ENCODE assay signal across 19 cellular contexts in genomic region chr1:14238472-14239059, GRCh38.
A peak's percentile ranks its signal among the peaks of the same experiment; 100 is the strongest.
DNase-seq lines count a peak whose midpoint lies in the region; ATAC-seq and TF ChIP-seq lines count a peak whose summit lies in the region.
"Had no signal": no experiment of that assay in that cellular context is flagged by ENCODE, and none has a peak within 500 bp of the region (broad histone marks: within the 10 kb centered on the region; RNA-seq: fewer than 3 reads in every experiment).

No MANE protein-coding gene starts in this region.

- no peak overlapping the region for H3K4ac ChIP-seq in neuronal stem cell (ENCODE audit: low read length)

- no peak overlapping the region for H3K18ac ChIP-seq in neuronal stem cell (ENCODE audit: low read length)

- H3K36me3 ChIP-seq in heart left ventricle (no peaks in the 10 kb centered on the region), neuronal stem cell (replicated peaks in 1 of 2; ENCODE audit: control insufficient read depth in 2 of 2, insufficient read depth in 2 of 2, low read length in 2 of 2) (no peaks in the 10 kb centered on the region), upper lobe of right lung (no peaks in the 10 kb centered on the region)
- H3K36me3 ChIP-seq: ascending aorta, right lobe of liver had no signal

- H2BK5ac ChIP-seq in neuronal stem cell (ENCODE audit: low read length): no peak overlapping the region

- TF ChIP-seq CTCF in heart left ventricle (IDR thresholded peaks at IDR 0.05) (no peak), upper lobe of right lung (IDR thresholded peaks at IDR 0.05) (no peak)

- DNase-seq in SHP77 treated with DMSO at 0.1 percent for 48 hours (lab: John Stamatoyannopoulos, UW): peak; percentile 27
- peak in 4 of 5 donors; percentile 10 to 72 (median 62) for DNase-seq in heart left ventricle
- DNase-seq in neuronal stem cell (ENCODE audit: low spot score): no peak
- peak; percentile 79 for DNase-seq in upper lobe of right lung
- DNase-seq in RKO (ENCODE audit: low spot score): no peak
- no peak for DNase-seq in activated naive CD4-positive, alpha-beta T cell (lab: John Stamatoyannopoulos, UW)
- no peak for DNase-seq in HCEC 1CT
- DNase-seq: activated CD4-positive, alpha-beta T cell treated with anti-CD3 and anti-CD28 coated beads for 36 hours; activated effector memory CD4-positive, alpha-beta T cell treated with anti-CD3 and anti-CD28 coated beads, Interleukin-2, amount 50 U/mL, for 16 hours; AML-193; GF-D8; mesendoderm; MM.1S; NCI-H187 treated with DMSO at 0.1 percent for 48 hours; NCI-H69; PC-9; stimulated activated CD4-positive, alpha-beta T cell treated with anti-CD3 and anti-CD28 coated beads, Interleukin-2, amount 100 ng/mL, for 24 hours had no signal

- no peak overlapping the region for H3K4me2 ChIP-seq in neuronal stem cell (ENCODE audit: insufficient read depth, low read length, poor library complexity, severe bottlenecking)
- H3K4me2 ChIP-seq: PC-9 had no signal

- H2AK5ac ChIP-seq in neuronal stem cell (ENCODE audit: low read depth, low read length): no peak overlapping the region

- no peak overlapping the region for H3K9ac ChIP-seq in neuronal stem cell (ENCODE audit: low read depth, low read length, poor library complexity)

- no peaks in the 10 kb centered on the region for H3K9me3 ChIP-seq in heart left ventricle
- H3K9me3 ChIP-seq in neuronal stem cell (replicated peaks in 1 of 2; ENCODE audit: control insufficient read depth in 2 of 2, insufficient read depth in 1 of 2, low read depth in 1 of 2, low read length in 2 of 2): no peaks in the 10 kb centered on the region
- no peaks in the 10 kb centered on the region for H3K9me3 ChIP-seq in upper lobe of right lung
- H3K9me3 ChIP-seq: ascending aorta, right lobe of liver had no signal

- 53 to 64% (median 55%) methylated on average over 7 of the region's 7 CpGs for WGBS in heart left ventricle, 4 donors
- WGBS in neuronal stem cell (ENCODE audit: extremely low coverage in 2 of 2, insufficient read length in 2 of 2, insufficient replicate concordance in 1 of 2), 2 donors: no CpG with 5 or more reads among the region's 7 CpGs

- no peak overlapping the region for H2BK12ac ChIP-seq in neuronal stem cell (ENCODE audit: low read length)

- peak overlapping the region in 3 of 12 donors; percentile 24 to 43 (median 34) for H3K27ac ChIP-seq in heart left ventricle
- H3K27ac ChIP-seq in neuronal stem cell (replicated peaks; ENCODE audit: low read length): no peak overlapping the region
- H3K27ac ChIP-seq in upper lobe of right lung: peak overlapping the region; percentile 7
- H3K27ac ChIP-seq: ascending aorta, PC-9, right lobe of liver had no signal

- H3K79me1 ChIP-seq in neuronal stem cell (ENCODE audit: low read depth, low read length): no peaks in the 10 kb centered on the region

- H3K27me3 ChIP-seq in heart left ventricle (peaks cover 0 to 19% (median 0%) of the 10 kb centered on the region in 9 donors), neuronal stem cell (ENCODE audit: control insufficient read depth in 3 of 3, insufficient read depth in 3 of 3, low read depth in 1 of 3, low read length in 3 of 3) (no peaks in the 10 kb centered on the region), upper lobe of right lung (no peaks in the 10 kb centered on the region)
- H3K27me3 ChIP-seq: ascending aorta, right lobe of liver had no signal

- TF ChIP-seq POLR2A in heart left ventricle (IDR thresholded peaks at IDR 0.05): no peak

- ATAC-seq in heart left ventricle: peak in 3 of 4 donors; percentile 79 to 92 (median 88)
- peak; percentile 92 for ATAC-seq in upper lobe of right lung
- ATAC-seq: activated CD4-positive, alpha-beta T cell treated with anti-CD3 and anti-CD28 coated beads for 36 hours; right lobe of liver had no signal

- H4K8ac ChIP-seq in neuronal stem cell (ENCODE audit: low read depth, low read length): no peak overlapping the region

- H3K4me1 ChIP-seq in heart left ventricle: peaks cover 0 to 3% (median 0%) of the 10 kb centered on the region in 12 donors
- H3K4me1 ChIP-seq in neuronal stem cell (ENCODE audit: control insufficient read depth in 2 of 2, insufficient read depth in 1 of 2, low read depth in 1 of 2, low read length in 2 of 2): peaks cover 0 to 23% of the 10 kb centered on the region in 2 donors
- H3K4me1 ChIP-seq in upper lobe of right lung: no peaks in the 10 kb centered on the region
- H3K4me1 ChIP-seq: ascending aorta, right lobe of liver had no signal

- H3K23ac ChIP-seq in neuronal stem cell (ENCODE audit: low read depth, low read length, poor library complexity): no peak overlapping the region

- no peak overlapping the region for H3K4me3 ChIP-seq in heart left ventricle
- no peak overlapping the region for H3K4me3 ChIP-seq in neuronal stem cell (ENCODE audit: low read length in 2 of 2)
- no peak overlapping the region for H3K4me3 ChIP-seq in upper lobe of right lung
- H3K4me3 ChIP-seq: ascending aorta, PC-9, right lobe of liver had no signal

- no peak overlapping the region for H2BK15ac ChIP-seq in neuronal stem cell (ENCODE audit: low read length)

- no peak overlapping the region for H3K14ac ChIP-seq in neuronal stem cell (ENCODE audit: low read length)

- intact Hi-C loops in heart left ventricle (cut with DNase I): no loop called here
- intact Hi-C loops in upper lobe of right lung (cut with DNase I): no loop called here

- peak overlapping the region; percentile 60 for H2AFZ ChIP-seq in neuronal stem cell (ENCODE audit: low read length)
- H2AFZ ChIP-seq: PC-9 had no signal

- H2BK120ac ChIP-seq in neuronal stem cell (ENCODE audit: low read depth, low read length): no peak overlapping the region

- H4K91ac ChIP-seq in neuronal stem cell (ENCODE audit: low read depth, low read length, poor library complexity): no peak overlapping the region

Comparison
In these comparisons a context has a peak if more than half of its experiments do, and no peak if none do; other contexts are left out.
1. DNase-seq: peak in SHP77 treated with DMSO at 0.1 percent for 48 hours (single experiment), heart left ventricle (4 of 5) and upper lobe of right lung (single experiment); none in neuronal stem cell (single experiment), RKO (single experiment), activated naive CD4-positive, alpha-beta T cell (0 of 4) and HCEC 1CT (single experiment).